ENCODE assay signal across 11 cellular contexts in genomic region chr12:93767524-93767863, GRCh38.
DNase-seq lines count a peak whose midpoint lies in the region; ATAC-seq and TF ChIP-seq lines count a peak whose summit lies in the region.
"Had no signal": no experiment of that assay in that cellular context is flagged by ENCODE, and none has a peak within 500 bp of the region (broad histone marks: within the 10 kb centered on the region; RNA-seq: fewer than 3 reads in every experiment).

No MANE protein-coding gene starts in this region.

- no peaks in the 10 kb centered on the region for H3K36me3 Mint-ChIP-seq in activated CD4-positive, alpha-beta T cell treated with anti-CD3 and anti-CD28 coated beads, Interleukin-2, amount 10 ng/mL, durations not matched to agents 7 days and 5 days (ENCODE audit: low read depth)

- H3K27ac Mint-ChIP-seq in activated CD4-positive, alpha-beta T cell treated with anti-CD3 and anti-CD28 coated beads, Interleukin-2, amount 10 ng/mL, durations not matched to agents 7 days and 5 days: peak overlapping the region; percentile 75
- H3K27ac Mint-ChIP-seq: B cell had no signal

- CTCF ChIA-PET in activated CD4-positive, alpha-beta T cell treated with anti-CD3 and anti-CD28 coated beads, Interleukin-2, amount 10 ng/mL, durations not matched to agents 7 days and 5 days (lab: Charles Lee): interaction anchor here (0.6 to 2.4 kb wide), 7 partner anchors 25 to 334 kb away, joined by 3 to 37 read pairs (median 4); no protein-coding TSS in a partner anchor

- no peak overlapping the region for H3K9ac ChIP-seq in Karpas-422 (ENCODE audit: low read length)

- H3K4me3 Mint-ChIP-seq in activated CD4-positive, alpha-beta T cell treated with anti-CD3 and anti-CD28 coated beads, Interleukin-2, amount 10 ng/mL, durations not matched to agents 7 days and 5 days: peak overlapping the region; percentile 1
- H3K4me3 Mint-ChIP-seq: B cell had no signal

- 0 out of 3 replicates have a peak, but pooled peaks have one; percentile 29 for ATAC-seq in RWPE2 (ENCODE audit: low read depth)
- ATAC-seq in Right ventricle myocardium superior (ENCODE audit: poor library complexity): peak; percentile 19
- no peak for ATAC-seq in thoracic aorta (ENCODE audit: insufficient number of reproducible peaks, low FRiP score, low read depth)
- no peak for ATAC-seq in HG02678 (IDR thresholded peaks at IDR 0.05; ENCODE audit: unreplicated experiment)

- H3K36me3 ChIP-seq in RWPE2 (ENCODE audit: low read depth) (no peaks in the 10 kb centered on the region), thoracic aorta (no peaks in the 10 kb centered on the region), Karpas-422 (ENCODE audit: insufficient read depth, low read length) (no peaks in the 10 kb centered on the region)

- TF ChIP-seq CTCF in RWPE2 (IDR thresholded peaks at IDR 0.05; ENCODE audit: poor library complexity, severe bottlenecking): peak; percentile 59
- TF ChIP-seq CTCF in thoracic aorta (IDR thresholded peaks at IDR 0.05): no peak

- no peaks in the 10 kb centered on the region for H3K9me3 ChIP-seq in RWPE2 (ENCODE audit: severe bottlenecking)
- no peaks in the 10 kb centered on the region for H3K9me3 ChIP-seq in thoracic aorta
- H3K9me3 ChIP-seq in Karpas-422 (ENCODE audit: low read length): no peaks in the 10 kb centered on the region

- H3K4me3 ChIP-seq in RWPE2 (ENCODE audit: severe bottlenecking): no peak overlapping the region
- H3K4me3 ChIP-seq in thoracic aorta: peak overlapping the region; percentile 15
- no peak overlapping the region for H3K4me3 ChIP-seq in Karpas-422 (ENCODE audit: low read length)

- H3K27me3 ChIP-seq in RWPE2 (ENCODE audit: insufficient read depth, poor library complexity, severe bottlenecking) (no peaks in the 10 kb centered on the region), thoracic aorta (replicated peaks; ENCODE audit: insufficient read depth) (no peaks in the 10 kb centered on the region), Karpas-422 (ENCODE audit: low read length) (no peaks in the 10 kb centered on the region; the same call in 1 of the 2 replicates)

- DNase-seq in activated CD4-positive, alpha-beta T cell treated with anti-CD3 and anti-CD28 coated beads, Interleukin-2, amount 10 ng/mL, durations not matched to agents 7 days and 5 days: no peak
- no peak for DNase-seq in activated CD4-positive, alpha-beta T cell treated with anti-CD3 and anti-CD28 coated beads for 48 hours
- DNase-seq in RWPE2 (ENCODE audit: low spot score) (no peak), Right ventricle myocardium superior (no peak), thoracic aorta (ENCODE audit: low spot score) (no peak), pons (ENCODE audit: low spot score) (no peak), Karpas-422 (no peak)
- DNase-seq: activated effector memory CD4-positive, alpha-beta T cell treated with Interleukin-2 at 50 U/mL for 16 hours; SHP77 had no signal

- H3K9me2 ChIP-seq in Karpas-422 (replicated peaks; ENCODE audit: insufficient read depth, low read length): no peaks in the 10 kb centered on the region

- no peaks in the 10 kb centered on the region for H3K9me3 Mint-ChIP-seq in activated CD4-positive, alpha-beta T cell treated with anti-CD3 and anti-CD28 coated beads, Interleukin-2, amount 10 ng/mL, durations not matched to agents 7 days and 5 days

- peaks cover 45% of the 10 kb centered on the region for H3K4me1 Mint-ChIP-seq in activated CD4-positive, alpha-beta T cell treated with anti-CD3 and anti-CD28 coated beads, Interleukin-2, amount 10 ng/mL, durations not matched to agents 7 days and 5 days

- no peaks in the 10 kb centered on the region for H3K27me3 Mint-ChIP-seq in activated CD4-positive, alpha-beta T cell treated with anti-CD3 and anti-CD28 coated beads, Interleukin-2, amount 10 ng/mL, durations not matched to agents 7 days and 5 days
- H3K27me3 Mint-ChIP-seq: B cell had no signal

- no peaks in the 10 kb centered on the region for H4K20me1 ChIP-seq in Karpas-422 (ENCODE audit: insufficient read depth, low read depth, low read length)

- H3K4me1 ChIP-seq in RWPE2 (ENCODE audit: insufficient read depth, poor library complexity, severe bottlenecking) (peaks cover 11% of the 10 kb centered on the region), thoracic aorta (ENCODE audit: control insufficient read depth in 1 of 2, low read depth in 2 of 2) (no peaks in the 10 kb centered on the region), Karpas-422 (ENCODE audit: low read length) (peaks cover 27% of the 10 kb centered on the region)

- no peak overlapping the region for H3K4me2 ChIP-seq in Karpas-422 (ENCODE audit: low read depth, low read length, poor library complexity, severe bottlenecking)

- H2AFZ ChIP-seq in Karpas-422 (ENCODE audit: low read length): no peak overlapping the region

- intact Hi-C loops in Right ventricle myocardium superior (cut with DNase I): loop anchor here (5.0 to 10.0 kb wide), 2 partner anchors 207 to 335 kb away; no protein-coding TSS in a partner anchor

- no peaks in the 10 kb centered on the region for H3K79me2 ChIP-seq in Karpas-422 (ENCODE audit: low read length)

- POLR2A ChIA-PET in activated CD4-positive, alpha-beta T cell treated with anti-CD3 and anti-CD28 coated beads, Interleukin-2, amount 10 ng/mL, durations not matched to agents 7 days and 5 days (lab: Charles Lee): interaction anchor here (0.5 kb wide), 1 partner anchor 38 kb away, joined by 3 read pairs; no protein-coding TSS in a partner anchor

- H3K27ac ChIP-seq in RWPE2 (ENCODE audit: poor library complexity, severe bottlenecking) (peak overlapping the region; percentile 31), thoracic aorta (peak overlapping the region in 1 of 2 donors; percentile 34), Karpas-422 (ENCODE audit: low read length) (no peak overlapping the region)

Comparison
In these comparisons a context has a peak if more than half of its experiments do, and no peak if none do; other contexts are left out.
1. ATAC-seq: peak in RWPE2 (single experiment) and Right ventricle myocardium superior (single experiment); none in thoracic aorta (single experiment) and HG02678 (single experiment).